In the genomic region with DNA sequence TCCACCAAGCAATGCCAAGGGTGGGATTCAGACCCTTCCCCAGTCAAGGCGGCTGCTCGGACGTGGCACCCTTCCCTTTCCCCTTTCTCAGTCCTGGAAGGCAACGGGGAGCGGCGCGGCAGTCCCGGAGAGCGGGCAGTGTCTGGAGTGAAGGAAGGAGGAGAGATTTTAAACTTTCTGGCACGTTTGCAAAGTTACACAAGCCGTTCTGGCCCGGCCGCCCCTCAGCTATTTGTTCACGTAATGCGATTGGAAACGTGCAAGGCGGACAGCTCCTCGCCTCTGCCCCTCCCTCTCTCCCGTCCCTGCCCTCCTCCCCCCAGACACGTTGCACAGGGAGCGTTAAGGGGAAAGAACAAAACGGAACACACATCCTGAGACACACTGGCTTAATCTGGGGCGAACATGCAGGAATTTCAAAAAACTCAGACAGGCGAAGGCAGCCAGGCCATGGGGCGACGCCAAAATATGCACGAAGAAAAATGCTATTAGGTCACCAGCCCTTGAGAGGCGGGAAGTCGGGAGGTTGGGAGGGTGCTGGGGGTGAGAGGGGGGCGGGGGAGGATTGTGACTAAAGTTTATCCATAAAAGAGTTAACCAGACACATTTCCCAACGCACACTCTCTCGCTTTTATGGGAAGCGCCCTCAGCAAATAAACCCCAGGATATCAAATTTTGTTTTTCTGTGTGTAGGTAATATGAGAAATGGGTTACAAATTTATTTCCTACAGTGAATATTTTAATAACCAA, we compare ENCODE assay signal across 8 cellular contexts. TPM values are rescaled to one million over a fixed set of nuclear protein-coding genes. Genes with fewer than 3 reads are reported as not detected.
DNase-seq lines count a peak whose midpoint lies in the region; ATAC-seq and TF ChIP-seq lines count a peak whose summit lies in the region.

A gene with protein sequence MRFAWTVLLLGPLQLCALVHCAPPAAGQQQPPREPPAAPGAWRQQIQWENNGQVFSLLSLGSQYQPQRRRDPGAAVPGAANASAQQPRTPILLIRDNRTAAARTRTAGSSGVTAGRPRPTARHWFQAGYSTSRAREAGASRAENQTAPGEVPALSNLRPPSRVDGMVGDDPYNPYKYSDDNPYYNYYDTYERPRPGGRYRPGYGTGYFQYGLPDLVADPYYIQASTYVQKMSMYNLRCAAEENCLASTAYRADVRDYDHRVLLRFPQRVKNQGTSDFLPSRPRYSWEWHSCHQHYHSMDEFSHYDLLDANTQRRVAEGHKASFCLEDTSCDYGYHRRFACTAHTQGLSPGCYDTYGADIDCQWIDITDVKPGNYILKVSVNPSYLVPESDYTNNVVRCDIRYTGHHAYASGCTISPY (minus strand): TSS at position 144 of the 750 bp plus-strand sequence. CDS start 274 bp downstream, outside the sequence.

- H3K27ac ChIP-seq in WERI-Rb-1, result no peak within 1 kb of the TSS

- H3K27me3 Mint-ChIP-seq in natural killer cell treated with Interleukin-12 subunit alpha and Interleukin-12 subunit beta and Interleukin-15 and Interleukin-18, amount 100 ng/mL, for 72 hours, result peaks cover 38 to 39% of the 10 kb centered on the region in 2 donors

- peaks cover 6 to 7% of the 10 kb centered on the region in 2 donors for H3K4me1 Mint-ChIP-seq in natural killer cell treated with Interleukin-12 subunit alpha and Interleukin-12 subunit beta and Interleukin-15 and Interleukin-18, amount 100 ng/mL, for 72 hours (ENCODE audit: low read depth in 2 of 2)

- TF ChIP-seq CTCF in WERI-Rb-1 (IDR thresholded peaks at IDR 0.05; ENCODE audit: low read depth, low read length) (no peak), fibroblast of pulmonary artery (IDR thresholded peaks at IDR 0.05; ENCODE audit: low read length, missing control alignments) (no peak)

- no peak for ATAC-seq in natural killer cell treated with Interleukin-12 subunit alpha and Interleukin-12 subunit beta and Interleukin-15 and Interleukin-18, amount 100 ng/mL, for 72 hours
- ATAC-seq in GM18867 (IDR thresholded peaks at IDR 0.05; ENCODE audit: unreplicated experiment), result no peak

- H3K4me3 Mint-ChIP-seq in natural killer cell treated with Interleukin-12 subunit alpha and Interleukin-12 subunit beta and Interleukin-15 and Interleukin-18, amount 100 ng/mL, for 72 hours, result peak within 1 kb of the TSS; percentile 62

- H3K27ac Mint-ChIP-seq in natural killer cell treated with Interleukin-12 subunit alpha and Interleukin-12 subunit beta and Interleukin-15 and Interleukin-18, amount 100 ng/mL, for 72 hours, result no peak within 1 kb of the TSS

- H3K4me3 ChIP-seq in WERI-Rb-1 (ENCODE audit: low read depth, low read length), result peak within 1 kb of the TSS; percentile 54
- peak within 1 kb of the TSS; percentile 78 for H3K4me3 ChIP-seq in fibroblast of pulmonary artery (replicated peaks; ENCODE audit: low read depth, low read length)

- no peaks in the 10 kb centered on the region for H3K36me3 ChIP-seq in WERI-Rb-1

- H3K9me3 Mint-ChIP-seq in natural killer cell treated with Interleukin-12 subunit alpha and Interleukin-12 subunit beta and Interleukin-15 and Interleukin-18, amount 100 ng/mL, for 72 hours, result no peaks in the 10 kb centered on the region

- no peaks in the 10 kb centered on the region for H3K9me3 ChIP-seq in WERI-Rb-1 (ENCODE audit: severe bottlenecking)

- DNase-seq in EL (peak; percentile 99), HS-27A (ENCODE audit: low read depth) (peak; percentile 83), WERI-Rb-1 (peak; percentile 24), fibroblast of pulmonary artery (ENCODE audit: low read depth) (peak; percentile 96), T-helper 9 cell (no peak), SW 1271 (lab: John Stamatoyannopoulos, UW) (no peak)
- DNase-seq in natural killer cell treated with Interleukin-12 subunit alpha and Interleukin-12 subunit beta and Interleukin-15 and Interleukin-18, amount 100 ng/mL, for 72 hours (ENCODE audit: low spot score), result no peak

- peaks cover 5% of the 10 kb centered on the region for H3K27me3 ChIP-seq in WERI-Rb-1 (ENCODE audit: insufficient read depth, low read depth, severe bottlenecking)

- H3K36me3 Mint-ChIP-seq in natural killer cell treated with Interleukin-12 subunit alpha and Interleukin-12 subunit beta and Interleukin-15 and Interleukin-18, amount 100 ng/mL, for 72 hours, result no peaks in the 10 kb centered on the region

RNA-seq across cellular contexts. Expression of the gene that starts here (rescaled TPM):
- total RNA-seq in natural killer cell treated with Interleukin-12 subunit alpha and Interleukin-12 subunit beta and Interleukin-15 and Interleukin-18, amount 100 ng/mL, for 72 hours, result not detected

Comparison
In these comparisons a context has a peak if more than half of its experiments do, and no peak if none do; other contexts are left out.
1. DNase-seq: peak in EL (single experiment), HS-27A (single experiment), WERI-Rb-1 (single experiment) and fibroblast of pulmonary artery (single experiment); none in natural killer cell treated with Interleukin-12 subunit alpha and Interleukin-12 subunit beta and Interleukin-15 and Interleukin-18, amount 100 ng/mL, for 72 hours (single experiment), T-helper 9 cell (single experiment) and SW 1271 (0 of 2).